Comparison of ENCODE assay signal across 6 cellular contexts in genomic region chr12:55706840-55707671, GRCh38. TPM values are rescaled to one million over a fixed set of nuclear protein-coding genes. Genes with fewer than 3 reads are reported as not detected.
DNase-seq lines count a peak whose midpoint lies in the region; ATAC-seq and TF ChIP-seq lines count a peak whose summit lies in the region.

No MANE protein-coding gene starts in this region.

- H3K27ac ChIP-seq in caudate nucleus (ENCODE audit: low read depth, low read length) = peak overlapping the region; percentile 62

- TF ChIP-seq CTCF in omental fat pad (IDR thresholded peaks at IDR 0.05) = no peak

- DNase-seq in Jurkat, Clone E6-1 (ENCODE audit: low read depth, low spot score) = no peak
- DNase-seq in caudate nucleus (lab: John Stamatoyannopoulos, UW) (peak in 2 of 61 donors; percentile 25 to 45), omental fat pad (ENCODE audit: low spot score) (no peak), NK-92 (lab: John Stamatoyannopoulos, UW; ENCODE audit: unreplicated experiment) (no peak), ecto neural progenitor cell (ENCODE audit: low spot score) (no peak), GM19240 (ENCODE audit: insufficient read length, low spot score) (no peak)

- H3K4me3 ChIP-seq in Jurkat, Clone E6-1 (ENCODE audit: low read length) = peak overlapping the region; percentile 15

- peak; percentile 7 for ATAC-seq in omental fat pad (ENCODE audit: low FRiP score)

RNA-seq across cellular contexts. Expression of gene ITGA7, which starts 0.6 kb away (rescaled TPM):
- polyA plus RNA-seq in Jurkat, Clone E6-1 (2012; ENCODE audit: insufficient read depth, insufficient read length) = 6.4 TPM
- total RNA-seq in omental fat pad = 100 to 1,000 TPM; 101 to 207 (median 156) TPM

RNA-seq across cellular contexts. Expression of gene BLOC1S1, which starts 8.8 kb away (rescaled TPM):
- 218 TPM for polyA plus RNA-seq in Jurkat, Clone E6-1 (2012; ENCODE audit: insufficient read depth, insufficient read length)
- 100 to 1,000 TPM; 168 to 247 (median 213) TPM for total RNA-seq in omental fat pad

RNA-seq across cellular contexts. Expression of gene RDH5, which starts 13.1 kb away (rescaled TPM):
- polyA plus RNA-seq in Jurkat, Clone E6-1 (2012; ENCODE audit: insufficient read depth, insufficient read length) = 4.6 TPM
- total RNA-seq in omental fat pad = 100 to 1,000 TPM in 2 of 4 donors, 10 to 100 TPM in 2; 77.4 to 119 (median 100) TPM

RNA-seq across cellular contexts. Expression of gene CD63, which starts 21.8 kb away (rescaled TPM):
- polyA plus RNA-seq in Jurkat, Clone E6-1 (2012; ENCODE audit: insufficient read depth, insufficient read length) = 177 TPM
- total RNA-seq in omental fat pad = 1,000 to 10,000 TPM in 2 of 4 donors, 100 to 1,000 TPM in 2; 736 to 1,401 (median 892) TPM

RNA-seq across cellular contexts. Expression of gene GDF11, which starts 35.9 kb away (rescaled TPM):
- 9.4 TPM for polyA plus RNA-seq in Jurkat, Clone E6-1 (2012; ENCODE audit: insufficient read depth, insufficient read length)
- total RNA-seq in omental fat pad = 1 to 10 TPM; 1.9 to 5.4 (median 2.5) TPM
